Comparison of ENCODE assay signal across 8 cellular contexts in genomic region chr14:99480856-99481744, GRCh38. TPM values are rescaled to one million over a fixed set of nuclear protein-coding genes. Genes with fewer than 3 reads are reported as not detected.
DNase-seq lines count a peak whose midpoint lies in the region; ATAC-seq and TF ChIP-seq lines count a peak whose summit lies in the region.

CCNK (plus strand) TSS chr14:99481409; CDS start chr14:99492678, 11,269 bp downstream.
SETD3 (minus strand) TSS chr14:99480859; CDS start chr14:99465805, 15,054 bp downstream.

- H3K4me1 Mint-ChIP-seq in progenitor cell of endocrine pancreas (ENCODE audit: low read depth) = peaks cover 41% of the 10 kb centered on the region

- TF ChIP-seq CTCF in left ventricle myocardium inferior (IDR thresholded peaks at IDR 0.05; ENCODE audit: borderline replicate concordance) (no peak), progenitor cell of endocrine pancreas (IDR thresholded peaks at IDR 0.05; ENCODE audit: unreplicated experiment) (no peak)

- no peaks in the 10 kb centered on the region for H3K27me3 Mint-ChIP-seq in progenitor cell of endocrine pancreas

- H3K9me3 Mint-ChIP-seq in progenitor cell of endocrine pancreas (ENCODE audit: low read depth) = no peaks in the 10 kb centered on the region

- H3K4me3 Mint-ChIP-seq in progenitor cell of endocrine pancreas (ENCODE audit: low read depth) = peak within 1 kb of the TSS; percentile 99

- H3K27ac Mint-ChIP-seq in progenitor cell of endocrine pancreas = peak within 1 kb of the TSS; percentile 100

- H3K4me1 ChIP-seq in left ventricle myocardium inferior = peaks cover 75% of the 10 kb centered on the region

- intact Hi-C loops in left ventricle myocardium inferior (cut with micrococcal nuclease) = no loop called here

- H3K4me3 ChIP-seq in left ventricle myocardium inferior = peak within 1 kb of the TSS; percentile 92

- DNase-seq in NCI-H187 (lab: John Stamatoyannopoulos, UW) (peak; percentile 99 to 100), T-helper 2 cell (peak; percentile 99 to 100 (median 100)), left ventricle myocardium inferior (peak; percentile 100), progenitor cell of endocrine pancreas (ENCODE audit: low spot score, unreplicated experiment) (peak; percentile 100), ureter (ENCODE audit: low spot score) (peak; percentile 100)

- no peaks in the 10 kb centered on the region for H3K36me3 ChIP-seq in left ventricle myocardium inferior

- ATAC-seq in GM18498 (IDR thresholded peaks at IDR 0.05; ENCODE audit: unreplicated experiment) (peak; percentile 87), HG02938 (IDR thresholded peaks at IDR 0.05; ENCODE audit: unreplicated experiment) (peak; percentile 89)

- H3K27ac ChIP-seq in angular gyrus (ENCODE audit: low read depth, low read length) (peak within 1 kb of the TSS; percentile 77), left ventricle myocardium inferior (replicated peaks) (peak within 1 kb of the TSS; percentile 95)

- H3K9me3 ChIP-seq in left ventricle myocardium inferior (replicated peaks) = no peaks in the 10 kb centered on the region

- no peaks in the 10 kb centered on the region for H3K27me3 ChIP-seq in left ventricle myocardium inferior (ENCODE audit: low read depth)

- H3K36me3 Mint-ChIP-seq in progenitor cell of endocrine pancreas (ENCODE audit: insufficient read depth) = no peaks in the 10 kb centered on the region

RNA-seq across cellular contexts. Expression of gene CCNK, which starts in this region (rescaled TPM):
- 32.2 TPM for total RNA-seq in left ventricle myocardium inferior
- 64.1 and 64.8 TPM in 2 replicates for total RNA-seq in progenitor cell of endocrine pancreas
- 62.5 TPM for total RNA-seq in ureter

RNA-seq across cellular contexts. Expression of gene SETD3, which starts in this region (rescaled TPM):
- total RNA-seq in left ventricle myocardium inferior = 101 TPM
- 46.0 and 51.7 TPM in 2 replicates for total RNA-seq in progenitor cell of endocrine pancreas
- 67.7 TPM for total RNA-seq in ureter

Comparison
In these comparisons a context has a peak if more than half of its experiments do, and no peak if none do; other contexts are left out.
1. Peak in every context shown above with its lines: DNase-seq, ATAC-seq, H3K4me3 ChIP-seq and H3K27ac ChIP-seq.